In genomic region chr11:36446135-36446534, GRCh38 we compare ENCODE assay signal across 18 cellular contexts.
DNase-seq lines count a peak whose midpoint lies in the region; ATAC-seq, FAIRE-seq and TF ChIP-seq lines count a peak whose summit lies in the region.
"Had no signal": no experiment of that assay in that cellular context is flagged by ENCODE, and none has a peak within 500 bp of the region (broad histone marks: within the 10 kb centered on the region; RNA-seq: fewer than 3 reads in every experiment).

No MANE protein-coding gene starts in this region.

- H3K4me2 ChIP-seq in IMR-90 (ENCODE audit: low read depth, low read length) (no peak overlapping the region), astrocyte (ENCODE audit: low read length) (no peak overlapping the region)
- H3K4me2 ChIP-seq: BLaER1 treated with 17β-estradiol and CSF1 and Interleukin-3, amounts not matched to agents 10 nM and 100 nM had no signal

- TF ChIP-seq POLR2A in IMR-90 (IDR thresholded peaks at IDR 0.05; ENCODE audit: low read depth, low read length) = no peak

- H3K9ac ChIP-seq in IMR-90 (ENCODE audit: low read depth, low read length) = no peak overlapping the region
- no peak overlapping the region for H3K9ac ChIP-seq in astrocyte (ENCODE audit: low read length)
- H3K9ac ChIP-seq: BLaER1 treated with 17β-estradiol and CSF1 and Interleukin-3, amounts not matched to agents 10 nM and 100 nM had no signal

- H3K4me1 ChIP-seq in IMR-90 (ENCODE audit: control insufficient read depth, insufficient read depth, low read length) (peaks cover 10% of the 10 kb centered on the region), astrocyte (ENCODE audit: insufficient read depth, low read length) (no peaks in the 10 kb centered on the region)

- no peaks in the 10 kb centered on the region; the same call in 1 of the 2 replicates for H3K36me3 ChIP-seq in IMR-90 (ENCODE audit: control insufficient read depth, insufficient read depth, low read length)
- H3K36me3 ChIP-seq in astrocyte (ENCODE audit: insufficient read depth, low read length) = peaks cover 14% of the 10 kb centered on the region

- no peaks in the 10 kb centered on the region for H3K79me2 ChIP-seq in astrocyte (ENCODE audit: insufficient read depth, low read length)

- H2BK20ac ChIP-seq in IMR-90 (ENCODE audit: low read depth, low read length) = no peak overlapping the region

- no peak overlapping the region for H2BK5ac ChIP-seq in IMR-90 (ENCODE audit: low read depth, low read length, poor library complexity, severe bottlenecking)

- H3K4ac ChIP-seq in IMR-90 (ENCODE audit: low read depth, low read length) = no peak overlapping the region

- H3K27ac ChIP-seq in IMR-90 (ENCODE audit: insufficient read depth, low read length) (no peak overlapping the region), astrocyte (ENCODE audit: low read depth, low read length) (no peak overlapping the region)
- H3K27ac ChIP-seq: BLaER1 treated with 17β-estradiol and CSF1 and Interleukin-3, amounts not matched to agents 10 nM and 100 nM had no signal

- H4K20me1 ChIP-seq in IMR-90 (ENCODE audit: insufficient read depth, low read length) (no peaks in the 10 kb centered on the region), astrocyte (ENCODE audit: insufficient read depth, low read length) (no peaks in the 10 kb centered on the region)
- H4K20me1 ChIP-seq: BLaER1 treated with 17β-estradiol and CSF1 and Interleukin-3, amounts not matched to agents 10 nM and 100 nM had no signal

- no peak for ATAC-seq in IMR-90 (ENCODE audit: low read depth)
- ATAC-seq in esophagus mucosa = no peak
- ATAC-seq: CD8-positive, alpha-beta T cell; GM12878; HCT116; HepG2 had no signal

- H3K9me3 Mint-ChIP-seq in astrocyte (ENCODE audit: unreplicated experiment) (no peaks in the 10 kb centered on the region), immature natural killer cell (no peaks in the 10 kb centered on the region), osteocyte (ENCODE audit: unreplicated experiment) (no peaks in the 10 kb centered on the region)
- no peaks in the 10 kb centered on the region for H3K9me3 Mint-ChIP-seq in activated CD4-positive, alpha-beta memory T cell treated with anti-CD3 and anti-CD28 coated beads for 36 hours
- H3K9me3 Mint-ChIP-seq: HFFc6 had no signal

- H3K27me3 Mint-ChIP-seq in astrocyte (ENCODE audit: low read depth, unreplicated experiment) (no peaks in the 10 kb centered on the region), immature natural killer cell (ENCODE audit: low read depth in 3 of 3) (peaks cover 0 to 1% (median 0%) of the 10 kb centered on the region in 3 donors), osteocyte (ENCODE audit: unreplicated experiment) (no peaks in the 10 kb centered on the region)
- H3K27me3 Mint-ChIP-seq in activated CD4-positive, alpha-beta memory T cell treated with anti-CD3 and anti-CD28 coated beads for 36 hours = no peaks in the 10 kb centered on the region
- H3K27me3 Mint-ChIP-seq: B cell had no signal

- H4K91ac ChIP-seq in IMR-90 (ENCODE audit: insufficient read depth, low read depth, low read length) = no peak overlapping the region

- DNase-seq in IMR-90 (no peak), astrocyte (ENCODE audit: low read depth) (no peak), immature natural killer cell (no peak), osteocyte (ENCODE audit: extremely low spot score, unreplicated experiment) (no peak), NCI-H1105 (lab: John Stamatoyannopoulos, UW) (no peak)
- no peak for DNase-seq in activated CD4-positive, alpha-beta memory T cell treated with anti-CD3 and anti-CD28 coated beads for 36 hours
- DNase-seq: Calu3; CD8-positive, alpha-beta T cell; DMS79 treated with DMSO at 0.1 percent for 48 hours; GOT3; H7; HFFc6 had no signal

- H3K4me1 Mint-ChIP-seq in astrocyte (ENCODE audit: low read depth, unreplicated experiment) (peaks cover 6% of the 10 kb centered on the region), immature natural killer cell (peaks cover 85 to 94% of the 10 kb centered on the region in 2 donors), osteocyte (ENCODE audit: unreplicated experiment) (peaks cover 53% of the 10 kb centered on the region)
- peaks cover 31% of the 10 kb centered on the region for H3K4me1 Mint-ChIP-seq in activated CD4-positive, alpha-beta memory T cell treated with anti-CD3 and anti-CD28 coated beads for 36 hours (ENCODE audit: low read depth)

- no peak overlapping the region for H3K18ac ChIP-seq in IMR-90 (ENCODE audit: low read depth, low read length)

- no peak overlapping the region for H4K5ac ChIP-seq in IMR-90 (ENCODE audit: low read depth, low read length)

- dilution Hi-C loops in IMR-90 (cut with HindIII; ENCODE audit: low sequenced_read_pairs, unreplicated experiment) = no loop called here

- H2AK9ac ChIP-seq in IMR-90 (replicated peaks; ENCODE audit: low read depth, low read length, poor library complexity) = no peak overlapping the region

- H3K27me3 ChIP-seq in IMR-90 (ENCODE audit: control insufficient read depth, insufficient read depth, low read length) = no peaks in the 10 kb centered on the region
- H3K27me3 ChIP-seq in astrocyte (ENCODE audit: insufficient read depth, low read length) = no peaks in the 10 kb centered on the region
- H3K27me3 ChIP-seq: BLaER1 treated with 17β-estradiol and CSF1 and Interleukin-3, amounts not matched to agents 10 nM and 100 nM had no signal

- H3K4me3 Mint-ChIP-seq in astrocyte (ENCODE audit: unreplicated experiment) (peak overlapping the region; percentile 17), immature natural killer cell (peak overlapping the region in 1 of 5 donors; percentile 50), osteocyte (ENCODE audit: unreplicated experiment) (no peak overlapping the region)
- H3K4me3 Mint-ChIP-seq in activated CD4-positive, alpha-beta memory T cell treated with anti-CD3 and anti-CD28 coated beads for 36 hours = no peak overlapping the region
- H3K4me3 Mint-ChIP-seq: B cell; CD8-positive, alpha-beta T cell; HFFc6 had no signal

- in situ Hi-C loops in IMR-90 (cut with MboI; ENCODE audit: low sequenced_read_pairs) = no loop called here

- no peak overlapping the region for H3K27ac Mint-ChIP-seq in astrocyte (ENCODE audit: unreplicated experiment)
- peak overlapping the region; percentile 47 to 92 (median 83) for H3K27ac Mint-ChIP-seq in immature natural killer cell
- peak overlapping the region; percentile 84 for H3K27ac Mint-ChIP-seq in osteocyte (ENCODE audit: unreplicated experiment)
- H3K27ac Mint-ChIP-seq in activated CD4-positive, alpha-beta memory T cell treated with anti-CD3 and anti-CD28 coated beads for 36 hours = no peak overlapping the region
- H3K27ac Mint-ChIP-seq: B cell, HFFc6 had no signal

- H3K56ac ChIP-seq in IMR-90 (ENCODE audit: extremely low read depth, insufficient read depth, low read length) = no peak overlapping the region

- POLR2A ChIA-PET in IMR-90 (lab: Charles Lee; ENCODE audit: unreplicated experiment) = no interaction called here
- POLR2A ChIA-PET in activated CD4-positive, alpha-beta memory T cell treated with anti-CD3 and anti-CD28 coated beads for 36 hours (lab: Charles Lee) = no interaction called here

- TF ChIP-seq RAD21 in IMR-90 (IDR thresholded peaks at IDR 0.05; ENCODE audit: low read length) = no peak

- no TSS peak for BruUV-seq in IMR-90 (replicated peaks; lab: Mats Ljungman, UMichigan)

- H3K9me3 ChIP-seq in IMR-90 (ENCODE audit: control insufficient read depth, insufficient read depth, low read length) (no peaks in the 10 kb centered on the region), astrocyte (ENCODE audit: insufficient read depth, low read depth, low read length) (no peaks in the 10 kb centered on the region)

- H2AFZ ChIP-seq in IMR-90 (replicated peaks; ENCODE audit: low read length, poor library complexity) (no peak overlapping the region), astrocyte (ENCODE audit: low read depth, low read length) (no peak overlapping the region)

- H2BK15ac ChIP-seq in IMR-90 (ENCODE audit: low read depth, low read length) = no peak overlapping the region

- WGBS in IMR-90 (ENCODE audit: extremely low coverage in 2 of 2, insufficient read length in 1 of 2), 2 experiments = 80% methylated on average over 1 of the region's 7 CpGs; no CpG with 5 or more reads in 1 of the 2 experiments

- peaks cover 64% of the 10 kb centered on the region for H3K36me3 Mint-ChIP-seq in astrocyte (ENCODE audit: low read depth, unreplicated experiment)
- H3K36me3 Mint-ChIP-seq in immature natural killer cell = peaks cover 24 to 77% (median 59%) of the 10 kb centered on the region in 3 donors
- H3K36me3 Mint-ChIP-seq in osteocyte (ENCODE audit: unreplicated experiment) = peaks cover 79% of the 10 kb centered on the region
- peaks cover 53% of the 10 kb centered on the region for H3K36me3 Mint-ChIP-seq in activated CD4-positive, alpha-beta memory T cell treated with anti-CD3 and anti-CD28 coated beads for 36 hours

- no peak for FAIRE-seq in astrocyte (lab: Jason Lieb, UNC)
- FAIRE-seq: GM12878, HepG2 had no signal

- H3K23ac ChIP-seq in IMR-90 (ENCODE audit: low read depth, low read length) = no peak overlapping the region

- H3K79me1 ChIP-seq in IMR-90 (ENCODE audit: low read depth in 1 of 2, low read length in 2 of 2) = no peaks in the 10 kb centered on the region

- CTCF ChIA-PET in IMR-90 (lab: Yijun Ruan, JAX) = no interaction called here
- CTCF ChIA-PET in activated CD4-positive, alpha-beta memory T cell treated with anti-CD3 and anti-CD28 coated beads for 36 hours (lab: Charles Lee) = no interaction called here

- no peak for TF ChIP-seq CTCF in IMR-90 (conservative IDR thresholded peaks at IDR 0.05; ENCODE audit: low read depth, low read length)
- TF ChIP-seq CTCF in astrocyte (IDR thresholded peaks at IDR 0.05; ENCODE audit: insufficient read depth, low read depth, low read length) = no peak
- TF ChIP-seq CTCF in osteocyte (IDR thresholded peaks at IDR 0.05) = no peak

- H3K14ac ChIP-seq in IMR-90 (replicated peaks; ENCODE audit: low read depth, low read length) = no peak overlapping the region

- peak overlapping the region; percentile 1; the same call in 1 of the 2 replicates for H2AK5ac ChIP-seq in IMR-90 (ENCODE audit: low read depth, low read length)

- no peak overlapping the region for H4K8ac ChIP-seq in IMR-90 (ENCODE audit: low read depth in 2 of 2, low read length in 2 of 2)

- H3K4me3 ChIP-seq in IMR-90 (ENCODE audit: insufficient read depth, low read depth, low read length) (no peak overlapping the region), astrocyte (ENCODE audit: insufficient read depth, low read depth, low read length) (no peak overlapping the region)
- H3K4me3 ChIP-seq: BLaER1 treated with 17β-estradiol and CSF1 and Interleukin-3, amounts not matched to agents 10 nM and 100 nM; GM12878 had no signal

- H3K9me1 ChIP-seq in IMR-90 (ENCODE audit: insufficient read depth, low read length) = peaks cover 9% of the 10 kb centered on the region

- no peak overlapping the region for H2BK120ac ChIP-seq in IMR-90 (ENCODE audit: low read depth, low read length)

- intact Hi-C loops in IMR-90 (cut with micrococcal nuclease) = no loop called here
- intact Hi-C loops in activated CD4-positive, alpha-beta memory T cell treated with anti-CD3 and anti-CD28 coated beads for 36 hours (cut with micrococcal nuclease) = no loop called here

TF ChIP-seq in IMR-90, 13 proteins besides CTCF, POLR2A, EP300 and RAD21 (continues in another document):
- TF ChIP-seq SMC3 (IDR thresholded peaks at IDR 0.05; ENCODE audit: low read depth, low read length) (no peak), CEBPB (IDR thresholded peaks at IDR 0.05; ENCODE audit: low read depth, low read length) (no peak), MXI1 (IDR thresholded peaks at IDR 0.05; ENCODE audit: borderline replicate concordance, low read depth, low read length) (no peak)

Comparison
In these comparisons a context has a peak if more than half of its experiments do, and no peak if none do; other contexts are left out.
1. H3K27ac Mint-ChIP-seq: peak in immature natural killer cell (6 of 6) and osteocyte (single experiment); none in astrocyte (single experiment) and activated CD4-positive, alpha-beta memory T cell treated with anti-CD3 and anti-CD28 coated beads for 36 hours (single experiment).